ENCODE assay signal across 9 cellular contexts in genomic region chr1:184881941-184882648, GRCh38.
DNase-seq lines count a peak whose midpoint lies in the region; ATAC-seq and TF ChIP-seq lines count a peak whose summit lies in the region.
"Had no signal": no experiment of that assay in that cellular context is flagged by ENCODE, and none has a peak within 500 bp of the region (broad histone marks: within the 10 kb centered on the region; RNA-seq: fewer than 3 reads in every experiment).

No MANE protein-coding gene starts in this region.

- peak overlapping the region; percentile 44 for H2AFZ ChIP-seq in osteoblast (ENCODE audit: low read length)

- no peaks in the 10 kb centered on the region for H3K9me3 Mint-ChIP-seq in activated naive CD8-positive, alpha-beta T cell treated with anti-CD3 and anti-CD28 coated beads, Interleukin-2, amount 50 U/mL, for 24 hours
- no peaks in the 10 kb centered on the region for H3K9me3 Mint-ChIP-seq in CD8-positive, alpha-beta T cell

- CTCF ChIA-PET in CD8-positive, alpha-beta T cell (lab: Charles Lee): no interaction called here

- peak overlapping the region; percentile 24 for H3K4me3 Mint-ChIP-seq in activated naive CD8-positive, alpha-beta T cell treated with anti-CD3 and anti-CD28 coated beads, Interleukin-2, amount 50 U/mL, for 24 hours
- H3K4me3 Mint-ChIP-seq in CD8-positive, alpha-beta T cell: no peak overlapping the region

- H3K27ac Mint-ChIP-seq in activated naive CD8-positive, alpha-beta T cell treated with anti-CD3 and anti-CD28 coated beads, Interleukin-2, amount 50 U/mL, for 24 hours: peak overlapping the region; percentile 99
- no peak overlapping the region for H3K27ac Mint-ChIP-seq in CD8-positive, alpha-beta T cell

- H4K20me1 ChIP-seq in osteoblast (ENCODE audit: insufficient read depth, low read length): no peaks in the 10 kb centered on the region

- POLR2A ChIA-PET in CD8-positive, alpha-beta T cell (lab: Charles Lee): no interaction called here

- no peaks in the 10 kb centered on the region for H3K9me3 ChIP-seq in osteoblast (ENCODE audit: low read depth, low read length)
- no peaks in the 10 kb centered on the region for H3K9me3 ChIP-seq in CD8-positive, alpha-beta T cell (ENCODE audit: low read length)

- peaks cover 27% of the 10 kb centered on the region for H3K27me3 ChIP-seq in osteoblast (ENCODE audit: insufficient read depth, low read length)
- no peaks in the 10 kb centered on the region for H3K27me3 ChIP-seq in CD8-positive, alpha-beta T cell (ENCODE audit: insufficient read depth, low read length)

- H3K27ac ChIP-seq in osteoblast (ENCODE audit: low read depth, low read length): peak overlapping the region; percentile 8
- no peak overlapping the region for H3K27ac ChIP-seq in CD8-positive, alpha-beta T cell (ENCODE audit: low read depth, low read length)

- H3K4me1 Mint-ChIP-seq in activated naive CD8-positive, alpha-beta T cell treated with anti-CD3 and anti-CD28 coated beads, Interleukin-2, amount 50 U/mL, for 24 hours: peaks cover 41% of the 10 kb centered on the region
- H3K4me1 Mint-ChIP-seq in CD8-positive, alpha-beta T cell (ENCODE audit: low read depth): peaks cover 3% of the 10 kb centered on the region

- H3K79me2 ChIP-seq in osteoblast (ENCODE audit: insufficient read depth, low read length): no peaks in the 10 kb centered on the region

- peaks cover 21% of the 10 kb centered on the region for H3K4me1 ChIP-seq in osteoblast (ENCODE audit: insufficient read depth, low read length)
- no peaks in the 10 kb centered on the region for H3K4me1 ChIP-seq in CD8-positive, alpha-beta T cell (ENCODE audit: insufficient read depth, low read length)

- H3K4me3 ChIP-seq in osteoblast (ENCODE audit: insufficient read depth, low read length): no peak overlapping the region
- no peak overlapping the region for H3K4me3 ChIP-seq in CD8-positive, alpha-beta T cell (ENCODE audit: low read depth, low read length)

- peak; percentile 44 for DNase-seq in activated naive CD8-positive, alpha-beta T cell treated with anti-CD3 and anti-CD28 coated beads, Interleukin-2, amount 50 U/mL, for 24 hours
- peak; percentile 49 for DNase-seq in osteoblast (ENCODE audit: insufficient read length, low spot score, missing footprints)
- no peak for DNase-seq in superior temporal gyrus (ENCODE audit: extremely low spot score)
- DNase-seq in middle frontal gyrus (ENCODE audit: extremely low spot score, low spot score): no peak
- DNase-seq in CD8-positive, alpha-beta T cell: no peak
- DNase-seq in EL: no peak
- DNase-seq: NCI-H1436 had no signal

- intact Hi-C loops in CD8-positive, alpha-beta T cell (cut with DNase I, micrococcal nuclease): no loop called here

- no peaks in the 10 kb centered on the region for H3K36me3 ChIP-seq in osteoblast (ENCODE audit: insufficient read depth, low read length)
- no peaks in the 10 kb centered on the region for H3K36me3 ChIP-seq in CD8-positive, alpha-beta T cell (ENCODE audit: insufficient read depth, low read length)

- peaks cover 21% of the 10 kb centered on the region for H3K27me3 Mint-ChIP-seq in activated naive CD8-positive, alpha-beta T cell treated with anti-CD3 and anti-CD28 coated beads, Interleukin-2, amount 50 U/mL, for 24 hours
- H3K27me3 Mint-ChIP-seq in CD8-positive, alpha-beta T cell (ENCODE audit: low read depth): no peaks in the 10 kb centered on the region

- H3K4me2 ChIP-seq in osteoblast (ENCODE audit: insufficient read depth, low read length): peak overlapping the region; percentile 5

- peaks cover 30% of the 10 kb centered on the region for H3K36me3 Mint-ChIP-seq in activated naive CD8-positive, alpha-beta T cell treated with anti-CD3 and anti-CD28 coated beads, Interleukin-2, amount 50 U/mL, for 24 hours (ENCODE audit: low read depth)
- peaks cover 4% of the 10 kb centered on the region for H3K36me3 Mint-ChIP-seq in CD8-positive, alpha-beta T cell

- ATAC-seq in GM18870 (IDR thresholded peaks at IDR 0.05; ENCODE audit: unreplicated experiment) (peak; percentile 63), HG02798 (IDR thresholded peaks at IDR 0.05; ENCODE audit: poor library complexity, unreplicated experiment) (peak; percentile 62)
- ATAC-seq in activated naive CD8-positive, alpha-beta T cell treated with anti-CD3 and anti-CD28 coated beads, Interleukin-2, amount 50 U/mL, for 24 hours: peak; percentile 65
- ATAC-seq in CD8-positive, alpha-beta T cell: no peak

- no peak for TF ChIP-seq CTCF in osteoblast (IDR thresholded peaks at IDR 0.05; ENCODE audit: extremely low read depth, low read depth, low read length)
- TF ChIP-seq CTCF in CD8-positive, alpha-beta T cell (IDR thresholded peaks at IDR 0.05): no peak

Comparison
In these comparisons a context has a peak if more than half of its experiments do, and no peak if none do; other contexts are left out.
1. DNase-seq: peak in activated naive CD8-positive, alpha-beta T cell treated with anti-CD3 and anti-CD28 coated beads, Interleukin-2, amount 50 U/mL, for 24 hours (single experiment) and osteoblast (single experiment); none in superior temporal gyrus (single experiment), middle frontal gyrus (single experiment), CD8-positive, alpha-beta T cell (0 of 7) and EL (single experiment).